22 cellular contexts compared by ENCODE assay signal in genomic region chr22:26783886-26784285, GRCh38.
DNase-seq lines count a peak whose midpoint lies in the region; ATAC-seq, FAIRE-seq and TF ChIP-seq lines count a peak whose summit lies in the region.
"Had no signal": no experiment of that assay in that cellular context is flagged by ENCODE, and none has a peak within 500 bp of the region (broad histone marks: within the 10 kb centered on the region; RNA-seq: fewer than 3 reads in every experiment).

No MANE protein-coding gene starts in this region.

- peaks cover 0 to 9% of the 10 kb centered on the region in 2 experiments; a peak in 1 of 4 replicates for H3K9me3 ChIP-seq in H1 (ENCODE audit: insufficient read depth in 2 of 2, low read depth in 1 of 2, low read length in 1 of 2)
- H3K9me3 ChIP-seq: Peyer's patch had no signal

- H3K79me2 ChIP-seq in H1 (ENCODE audit: control insufficient read depth in 1 of 2, insufficient read depth in 2 of 2, low read length in 2 of 2), result no peaks in the 10 kb centered on the region

- peaks cover 13% of the 10 kb centered on the region for H3K36me3 Mint-ChIP-seq in progenitor cell of endocrine pancreas (ENCODE audit: insufficient read depth)

- no peak overlapping the region for H3K4me3 Mint-ChIP-seq in progenitor cell of endocrine pancreas (ENCODE audit: low read depth)
- H3K4me3 Mint-ChIP-seq: CD14-positive monocyte had no signal

- H3K27me3 ChIP-seq in H1 (replicated peaks in 1 of 4; ENCODE audit: control insufficient read depth in 3 of 4, extremely low read depth in 1 of 4, insufficient read depth in 3 of 4, low read length in 3 of 4), result peaks cover 0 to 6% (median under 1%) of the 10 kb centered on the region in 4 experiments; a peak in 4 of 7 replicates
- H3K27me3 ChIP-seq: Peyer's patch had no signal

- H3K27ac ChIP-seq in H1 (ENCODE audit: low read depth, low read length), result no peak overlapping the region
- H3K27ac ChIP-seq: A549, GM23248, HL-60, Peyer's patch had no signal

- no peak overlapping the region; a peak in 1 of 4 replicates for H3K4me2 ChIP-seq in H1 (ENCODE audit: insufficient read depth in 1 of 2, low read depth in 2 of 2, low read length in 2 of 2)
- H3K4me2 ChIP-seq: A549 had no signal

- peaks cover 4% of the 10 kb centered on the region for H3K9me3 Mint-ChIP-seq in progenitor cell of endocrine pancreas (ENCODE audit: low read depth)

- H3K4me1 ChIP-seq in H1 (replicated peaks in 1 of 4; ENCODE audit: control insufficient read depth in 3 of 4, insufficient read depth in 4 of 4, low read length in 3 of 4), result peaks cover 0 to 6% (median 1%) of the 10 kb centered on the region in 4 experiments; a peak in 3 of 7 replicates
- H3K4me1 ChIP-seq: A549, Peyer's patch had no signal

- no peak overlapping the region for H2AK5ac ChIP-seq in H1 (ENCODE audit: low read depth, low read length)

- H3K4me3 ChIP-seq in H1 (ENCODE audit: extremely low read depth in 1 of 4, insufficient read depth in 2 of 4, low read depth in 3 of 4, low read length in 4 of 4), result no peak overlapping the region
- H3K4me3 ChIP-seq: A549, GM23248, Peyer's patch had no signal

- H2BK120ac ChIP-seq in H1 (replicated peaks; ENCODE audit: low read depth, low read length), result no peak overlapping the region

- H3K79me1 ChIP-seq in H1 (ENCODE audit: low read depth, low read length), result no peaks in the 10 kb centered on the region

- H4K5ac ChIP-seq in H1 (ENCODE audit: insufficient read length, low read depth, low read length), result no peak overlapping the region

- H3K9ac ChIP-seq in H1 (replicated peaks in 1 of 4; ENCODE audit: extremely low read depth in 1 of 4, low read depth in 3 of 4, low read length in 3 of 4), result no peak overlapping the region
- H3K9ac ChIP-seq: GM23248 had no signal

- no peak overlapping the region for H4K91ac ChIP-seq in H1 (replicated peaks; ENCODE audit: insufficient read length, low read length)

- FAIRE-seq in H1 (lab: Jason Lieb, UNC), result no peak
- FAIRE-seq: A549, G401.6, GM12891, GM19239 had no signal

- no peak for TF ChIP-seq RAD21 in H1 (IDR thresholded peaks at IDR 0.05 in 1 of 2, conservative IDR thresholded peaks at IDR 0.05 in 1 of 2; ENCODE audit: low read depth in 2 of 2, low read length in 2 of 2)

- ATAC-seq in HG02938 (IDR thresholded peaks at IDR 0.05; ENCODE audit: unreplicated experiment), result no peak
- ATAC-seq: A549 had no signal

- TF ChIP-seq POLR2A in H1 (IDR thresholded peaks at IDR 0.05; ENCODE audit: control extremely low read depth in 1 of 2, low read depth in 2 of 2, low read length in 2 of 2), result no peak

- TF ChIP-seq CTCF in H1 (IDR thresholded peaks at IDR 0.05; ENCODE audit: control extremely low read depth in 1 of 3, insufficient read depth in 1 of 3, low read depth in 1 of 3, low read length in 3 of 3), result no peak
- no peak for TF ChIP-seq CTCF in progenitor cell of endocrine pancreas (IDR thresholded peaks at IDR 0.05; ENCODE audit: unreplicated experiment)

- H2BK15ac ChIP-seq in H1 (ENCODE audit: low read length), result no peak overlapping the region

- peak overlapping the region; percentile 2 for H3K27ac Mint-ChIP-seq in progenitor cell of endocrine pancreas
- H3K27ac Mint-ChIP-seq: CD14-positive monocyte had no signal

- H3K4me1 Mint-ChIP-seq in progenitor cell of endocrine pancreas (ENCODE audit: low read depth), result peaks cover 14% of the 10 kb centered on the region

- H3K14ac ChIP-seq in H1 (ENCODE audit: insufficient read length), result no peak overlapping the region

- no peak for TF ChIP-seq EP300 in H1 (IDR thresholded peaks at IDR 0.05; ENCODE audit: borderline replicate concordance in 1 of 2, low read depth in 2 of 2, low read length in 2 of 2)

- H4K20me1 ChIP-seq in H1 (replicated peaks in 1 of 2; ENCODE audit: control insufficient read depth in 1 of 2, insufficient read depth in 2 of 2, low read length in 2 of 2), result no peaks in the 10 kb centered on the region

- 0 out of 8 replicates have a peak, but pooled peaks cover 0 to 3% (median 0%) of the 10 kb centered on the region in 4 experiments for H3K36me3 ChIP-seq in H1 (ENCODE audit: control insufficient read depth in 2 of 4, insufficient read depth in 4 of 4, low read length in 3 of 4)

- no peak overlapping the region for H2BK12ac ChIP-seq in H1 (ENCODE audit: low read depth, low read length)

- H2BK5ac ChIP-seq in H1 (ENCODE audit: low read depth, low read length), result no peak overlapping the region

- peaks cover 25% of the 10 kb centered on the region for H3K27me3 Mint-ChIP-seq in progenitor cell of endocrine pancreas

- no peak overlapping the region for H4K8ac ChIP-seq in H1 (ENCODE audit: extremely low read depth, insufficient read depth, low read length)

- POLR2A ChIA-PET in H1 (lab: Charles Lee; ENCODE audit: partially characterized antibody), result no interaction called here

- WGBS in H1 (ENCODE audit: extremely low coverage in 1 of 2, insufficient coverage in 1 of 2, insufficient read length in 1 of 2, insufficient replicate concordance in 2 of 2, low coverage in 1 of 2, low lambda C conversion rate in 2 of 2, missing lambda C conversion rate in 1 of 2), 2 experiments, result 70% methylated on average over 18 of the region's 18 CpGs; no CpG with 5 or more reads in 1 of the 2 experiments

- H3K23me2 ChIP-seq in H1 (ENCODE audit: low read depth, low read length), result no peaks in the 10 kb centered on the region

- H3K23ac ChIP-seq in H1 (ENCODE audit: insufficient read length), result no peak overlapping the region

- H3K4ac ChIP-seq in H1 (replicated peaks; ENCODE audit: insufficient read length, low read depth, low read length), result no peak overlapping the region

- no peak overlapping the region for H3K56ac ChIP-seq in H1 (replicated peaks; ENCODE audit: insufficient read length, low read depth, low read length)

- peak; percentile 81 for DNase-seq in ELF-1 (ENCODE audit: low read depth, low spot score)
- no peak for DNase-seq in H1 (ENCODE audit: low read depth in 1 of 2, low spot score in 2 of 2)
- peak; percentile 61 for DNase-seq in left kidney (ENCODE audit: low read depth, low spot score)
- no peak for DNase-seq in progenitor cell of endocrine pancreas (ENCODE audit: low spot score, unreplicated experiment)
- DNase-seq in NCI-H187 (lab: John Stamatoyannopoulos, UW), result no peak
- DNase-seq in superior temporal gyrus (ENCODE audit: extremely low spot score), result no peak
- DNase-seq in activated T-cell treated with anti-CD3 and anti-CD28 coated beads, Interleukin-2, amount 50 U/mL, for 48 hours, result no peak
- DNase-seq: GM23248, KG1, NCI-H1092 treated with DMSO at 0.1 percent for 48 hours, NCI-H187 treated with DMSO at 0.1 percent for 48 hours, NCI-H2171, NCI-H82, Peyer's patch, Right ventricle myocardium superior had no signal

- no peak overlapping the region for H2AFZ ChIP-seq in H1 (ENCODE audit: low read length)
- H2AFZ ChIP-seq: GM23248 had no signal

- no peak overlapping the region for H2BK20ac ChIP-seq in H1 (ENCODE audit: low read length)

- H3K18ac ChIP-seq in H1 (ENCODE audit: extremely low read depth, low read length), result peak overlapping the region; percentile 51; the same call in 1 of the 2 replicates

- CTCF ChIA-PET in H1 (lab: Charles Lee; ENCODE audit: partially characterized antibody), result interaction anchor here (0.8 to 1.2 kb wide), 2 partner anchors 53 to 105 kb away, joined by 3 read pairs; no protein-coding TSS in a partner anchor

TF ChIP-seq in H1, 55 proteins besides CTCF, POLR2A, EP300 and RAD21:
- no peak for TF ChIP-seq CBX5 (IDR thresholded peaks at IDR 0.05; ENCODE audit: low read depth, low read length)
- TF ChIP-seq EGR1 (IDR thresholded peaks at IDR 0.05; ENCODE audit: borderline replicate concordance, low read depth, low read length), result no peak
- TF ChIP-seq RNF2 (IDR thresholded peaks at IDR 0.05; ENCODE audit: borderline replicate concordance, low read depth, low read length, missing control alignments, poor library complexity, severe bottlenecking), result no peak
- no peak for TF ChIP-seq POLR2AphosphoS5 (IDR thresholded peaks at IDR 0.05; ENCODE audit: low read depth, low read length)
- TF ChIP-seq ATF3 (IDR thresholded peaks at IDR 0.05; ENCODE audit: insufficient read depth, low read depth, low read length), result no peak
- no peak for TF ChIP-seq BACH1 (IDR thresholded peaks at IDR 0.05; ENCODE audit: low read length)
- TF ChIP-seq CREB1 (IDR thresholded peaks at IDR 0.05), result no peak
- TF ChIP-seq RFX5 (IDR thresholded peaks at IDR 0.05; ENCODE audit: borderline replicate concordance, low read depth, low read length), result no peak
- no peak for TF ChIP-seq TEAD4 (IDR thresholded peaks at IDR 0.05; ENCODE audit: low read depth, low read length)
- no peak for TF ChIP-seq SUZ12 (IDR thresholded peaks at IDR 0.05; ENCODE audit: low read length)
- no peak for TF ChIP-seq SIRT6 (IDR thresholded peaks at IDR 0.05; ENCODE audit: low read length)
- no peak for TF ChIP-seq YY1 (IDR thresholded peaks at IDR 0.05; ENCODE audit: low read depth, low read length)
- no peak for TF ChIP-seq RBBP5 (IDR thresholded peaks at IDR 0.05; ENCODE audit: borderline replicate concordance, low read depth, low read length)
- no peak for TF ChIP-seq USF2 (IDR thresholded peaks at IDR 0.05; ENCODE audit: low read length)
- no peak for TF ChIP-seq ATF2 (IDR thresholded peaks at IDR 0.05; ENCODE audit: low read length)
- TF ChIP-seq SAP30 (IDR thresholded peaks at IDR 0.05; ENCODE audit: insufficient read depth, insufficient replicate concordance, low read length), result no peak

Comparison
In these comparisons a context has a peak if more than half of its experiments do, and no peak if none do; other contexts are left out.
1. DNase-seq: peak in ELF-1 (single experiment) and left kidney (single experiment); none in H1 (0 of 2), progenitor cell of endocrine pancreas (single experiment), NCI-H187 (0 of 2), superior temporal gyrus (single experiment) and activated T-cell treated with anti-CD3 and anti-CD28 coated beads, Interleukin-2, amount 50 U/mL, for 48 hours (0 of 2).